Comparison of ENCODE assay signal across 18 cellular contexts in genomic region chr10:118940386-118940785, GRCh38.
"Had no signal": no experiment of that assay in that cellular context is flagged by ENCODE, and none has a peak within 500 bp of the region (broad histone marks: within the 10 kb centered on the region; RNA-seq: fewer than 3 reads in every experiment).

No MANE protein-coding gene starts in this region.

- H3K4me1 ChIP-seq: ascending aorta, neural progenitor cell, spleen, upper lobe of left lung had no signal

- H3K27me3 ChIP-seq: ascending aorta, neural progenitor cell, upper lobe of left lung had no signal

- H3K9me3 ChIP-seq: ascending aorta, upper lobe of left lung had no signal

- H3K27ac Mint-ChIP-seq: activated CD4-positive, alpha-beta memory T cell treated with anti-CD3 and anti-CD28 coated beads for 36 hours; activated naive CD4-positive, alpha-beta T cell treated with anti-CD3 and anti-CD28 coated beads, Interleukin-2, amount 50 U/mL, for 24 hours; mesothelial cell of epicardium; naive thymus-derived CD8-positive, alpha-beta T cell; neural progenitor cell; T-helper 1 cell treated with Interleukin-12 subunit alpha and Interleukin-12 subunit beta and Interleukin-4 antibody, amounts not matched to agents 30 μg/mL and 1 μg/mL, for 36 hours had no signal

- DNase-seq: activated CD4-positive, alpha-beta memory T cell treated with anti-CD3 and anti-CD28 coated beads for 36 hours; activated CD4-positive, alpha-beta T cell treated with anti-CD3 and anti-CD28 coated beads for 48 hours; activated effector memory CD4-positive, alpha-beta T cell treated with anti-CD3 and anti-CD28 coated beads, Interleukin-2, amount 50 U/mL, for 16 hours; left ventricle myocardium superior; mammary epithelial cell; naive thymus-derived CD8-positive, alpha-beta T cell; retina; spleen; stimulated activated CD4-positive, alpha-beta T cell treated with anti-CD3 and anti-CD28 coated beads, Interleukin-4, amount 100 ng/mL, for 1 hour; stimulated activated naive CD4-positive, alpha-beta T cell; T1000; upper lobe of left lung had no signal

- ATAC-seq: left ventricle myocardium superior; naive thymus-derived CD8-positive, alpha-beta T cell had no signal

- H3K9me3 Mint-ChIP-seq: activated CD4-positive, alpha-beta memory T cell treated with anti-CD3 and anti-CD28 coated beads for 36 hours had no signal

- H3K36me3 Mint-ChIP-seq: activated CD4-positive, alpha-beta memory T cell treated with anti-CD3 and anti-CD28 coated beads for 36 hours; activated naive CD4-positive, alpha-beta T cell treated with anti-CD3 and anti-CD28 coated beads, Interleukin-2, amount 50 U/mL, for 24 hours; mesothelial cell of epicardium; naive thymus-derived CD8-positive, alpha-beta T cell; neural progenitor cell had no signal

- H3K4me3 ChIP-seq: ascending aorta, coronary artery, neural progenitor cell, spleen, upper lobe of left lung had no signal

- H3K27ac ChIP-seq: ascending aorta, coronary artery, neural progenitor cell, spleen, upper lobe of left lung had no signal
